In the genomic region with DNA sequence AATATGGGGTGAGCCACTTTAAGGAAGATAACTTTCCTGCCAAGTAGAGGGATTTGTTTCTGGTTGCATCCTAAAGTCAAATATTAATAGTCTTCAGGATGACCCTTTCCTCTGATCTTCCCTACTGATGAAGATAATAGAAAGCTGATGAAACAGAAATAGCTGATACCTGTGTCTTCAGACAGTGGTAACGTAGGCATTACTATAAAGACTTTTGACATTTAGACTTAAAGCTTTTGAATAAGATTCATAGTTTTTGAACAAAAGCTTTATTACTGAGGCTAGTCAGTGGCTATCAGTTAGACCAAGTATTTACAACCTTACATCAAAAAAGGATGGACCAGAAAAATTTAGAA, we compare ENCODE assay signal across 1 cellular context.
TF ChIP-seq lines count a peak whose summit lies in the region.

No MANE protein-coding gene starts in this region.

TF ChIP-seq in GM12878, 131 proteins besides CTCF, POLR2A, EP300 and RAD21:
- TF ChIP-seq ZBTB11 (CRISPR knock-in tag; IDR thresholded peaks at IDR 0.05), result no peak
- peak; percentile 42; the same call in 1 of the 2 replicates for TF ChIP-seq ZBTB40 (IDR thresholded peaks at IDR 0.05; ENCODE audit: borderline replicate concordance)
